Comparison of ENCODE assay signal across 7 cellular contexts in genomic region chr20:39333211-39333610, GRCh38.
"Had no signal": no experiment of that assay in that cellular context is flagged by ENCODE, and none has a peak within 500 bp of the region (broad histone marks: within the 10 kb centered on the region; RNA-seq: fewer than 3 reads in every experiment).

No MANE protein-coding gene starts in this region.

- H2AFZ ChIP-seq: GM23248 had no signal

- H3K4me3 Mint-ChIP-seq: H9, IgD-negative memory B cell had no signal

- DNase-seq: GM23248, H9, HCEC 1CT, KBM-7 had no signal

- H3K9me3 Mint-ChIP-seq: H9 had no signal

- H3K27me3 Mint-ChIP-seq: IgD-negative memory B cell had no signal

- H3K4me1 Mint-ChIP-seq: H9 had no signal

- ATAC-seq: HepG2 had no signal

- H3K4me2 ChIP-seq: KMS-11 had no signal

- H3K4me3 ChIP-seq: GM23248 had no signal

- H3K27ac Mint-ChIP-seq: H9, IgD-negative memory B cell had no signal

- H3K27ac ChIP-seq: GM23248, KMS-11 had no signal
